Comparison of ENCODE assay signal across 18 cellular contexts in genomic region chr2:79971807-79972206, GRCh38.
"Had no signal": no experiment of that assay in that cellular context is flagged by ENCODE, and none has a peak within 500 bp of the region (broad histone marks: within the 10 kb centered on the region; RNA-seq: fewer than 3 reads in every experiment).

No MANE protein-coding gene starts in this region.

- H3K27me3 ChIP-seq: heart left ventricle, pancreas, suprapubic skin had no signal

- H3K4me3 ChIP-seq: coronary artery, heart left ventricle, left ventricle myocardium inferior, mucosa of descending colon, pancreas, suprapubic skin had no signal

- H3K4me1 ChIP-seq: heart left ventricle, left ventricle myocardium inferior, pancreas, suprapubic skin had no signal

- DNase-seq: activated CD4-positive, alpha-beta T cell treated with anti-CD3 and anti-CD28 coated beads for 4 hours; activated CD8-positive, alpha-beta T cell treated with anti-CD3 and anti-CD28 coated beads for 36 hours; activated gamma-delta T cell; activated T-cell treated with anti-CD3 and anti-CD28 coated beads, Interleukin-2, amount 50 U/mL, for 48 hours; central memory CD4-positive, alpha-beta T cell; effector CD4-positive, alpha-beta T cell; heart left ventricle; kidney; left ventricle myocardium inferior; mucosa of descending colon; naive thymus-derived CD8-positive, alpha-beta T cell; pancreas; trophoblast cell had no signal

- H3K36me3 ChIP-seq: heart left ventricle, left ventricle myocardium inferior, pancreas, suprapubic skin had no signal

- H3K9me3 ChIP-seq: heart left ventricle, left ventricle myocardium inferior, mucosa of descending colon, pancreas, suprapubic skin had no signal

- H3K4me3 Mint-ChIP-seq: activated CD8-positive, alpha-beta T cell treated with anti-CD3 and anti-CD28 coated beads for 36 hours; activated naive CD8-positive, alpha-beta T cell; naive thymus-derived CD8-positive, alpha-beta T cell; stimulated activated naive CD8-positive, alpha-beta T cell treated with anti-CD3 and anti-CD28 coated beads, Interleukin-15, Interleukin-2, amounts not matched to agents 100 ng/mL and 50 ng/mL, for 24 hours had no signal

- H3K36me3 Mint-ChIP-seq: activated naive CD8-positive, alpha-beta T cell; brain; naive thymus-derived CD8-positive, alpha-beta T cell had no signal

- H3K27ac Mint-ChIP-seq: activated CD8-positive, alpha-beta T cell treated with anti-CD3 and anti-CD28 coated beads for 36 hours; activated naive CD8-positive, alpha-beta T cell; naive thymus-derived CD8-positive, alpha-beta T cell; stimulated activated naive CD8-positive, alpha-beta T cell treated with anti-CD3 and anti-CD28 coated beads, Interleukin-15, Interleukin-2, amounts not matched to agents 100 ng/mL and 50 ng/mL, for 24 hours had no signal

- H3K4me1 Mint-ChIP-seq: naive thymus-derived CD8-positive, alpha-beta T cell had no signal

- H3K9me3 Mint-ChIP-seq: activated CD8-positive, alpha-beta T cell treated with anti-CD3 and anti-CD28 coated beads for 36 hours; brain had no signal

- H3K27ac ChIP-seq: coronary artery, heart left ventricle, left ventricle myocardium inferior, pancreas, suprapubic skin had no signal

- H3K27me3 Mint-ChIP-seq: activated CD8-positive, alpha-beta T cell treated with anti-CD3 and anti-CD28 coated beads for 36 hours; activated naive CD8-positive, alpha-beta T cell; brain; stimulated activated naive CD8-positive, alpha-beta T cell treated with anti-CD3 and anti-CD28 coated beads, Interleukin-15, Interleukin-2, amounts not matched to agents 100 ng/mL and 50 ng/mL, for 24 hours had no signal
